ENCODE assay signal across 11 cellular contexts in the genomic region with DNA sequence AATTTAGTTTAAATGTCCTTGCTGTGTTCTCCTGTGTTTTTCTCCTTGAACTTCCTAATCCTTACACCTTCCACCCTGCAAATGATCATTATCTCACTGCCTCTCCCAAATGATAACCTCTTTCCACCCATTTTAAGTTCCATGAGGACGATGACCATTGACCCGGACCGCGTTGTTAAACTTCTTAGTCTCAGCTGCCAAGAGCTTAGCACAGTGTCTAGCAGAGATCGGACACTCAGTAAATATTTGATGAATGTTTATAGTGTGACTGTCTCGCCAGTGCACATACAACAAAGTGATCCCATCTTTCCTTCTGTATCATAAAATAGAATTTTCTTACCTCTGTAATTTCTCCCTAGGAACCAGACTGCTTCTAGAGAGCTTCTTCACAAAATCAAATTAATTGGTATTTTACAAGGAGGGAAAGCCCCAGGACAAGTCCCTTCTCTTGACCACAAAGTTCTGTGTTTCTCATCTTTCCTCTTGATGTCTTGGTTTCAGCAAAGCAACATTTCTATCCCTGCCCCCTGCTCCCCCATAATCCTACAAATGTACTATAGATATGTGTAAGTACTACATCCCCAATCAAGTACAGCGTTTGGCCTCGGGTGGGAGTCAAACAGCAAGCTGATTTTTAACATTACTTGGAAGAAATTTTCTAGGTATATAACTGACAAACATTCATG.
A peak's percentile ranks its signal among the peaks of the same experiment; 100 is the strongest.
DNase-seq lines count a peak whose midpoint lies in the region; ATAC-seq and TF ChIP-seq lines count a peak whose summit lies in the region.
"Had no signal": no experiment of that assay in that cellular context is flagged by ENCODE, and none has a peak within 500 bp of the region (broad histone marks: within the 10 kb centered on the region; RNA-seq: fewer than 3 reads in every experiment).

No MANE protein-coding gene starts in this region.

- H3K36me3 ChIP-seq in left lung: no peaks in the 10 kb centered on the region
- H3K36me3 ChIP-seq: suprapubic skin had no signal

- peaks cover 19% of the 10 kb centered on the region for H3K4me1 Mint-ChIP-seq in chondrocyte (ENCODE audit: low read depth)

- H3K4me3 Mint-ChIP-seq in chondrocyte (ENCODE audit: unreplicated experiment): no peak overlapping the region

- H3K27me3 ChIP-seq in left lung: no peaks in the 10 kb centered on the region
- H3K27me3 ChIP-seq: suprapubic skin had no signal

- peaks cover 0 to 50% of the 10 kb centered on the region in 2 donors for H3K4me1 ChIP-seq in left lung

- in situ Hi-C loops in GM13976 (cut with MboI; ENCODE audit: low sequenced_read_pairs, unreplicated experiment): no loop called here

- DNase-seq in activated CD4-positive, CD25-positive, alpha-beta regulatory T cell (lab: John Stamatoyannopoulos, UW): no peak
- DNase-seq in activated CD4-positive, alpha-beta T cell treated with anti-CD3 and anti-CD28 coated beads, Interleukin-2, amount 50 U/mL, for 48 hours: peak; percentile 19 to 48
- DNase-seq in left lung (no peak), chondrocyte (ENCODE audit: low spot score) (no peak), GM13976 (ENCODE audit: low spot score) (no peak)
- DNase-seq in stimulated activated CD8-positive, alpha-beta memory T cell treated with anti-CD3 and anti-CD28 coated beads, Interleukin-2, amount 100 ng/mL, for 48 hours (ENCODE audit: low read depth in 2 of 2): peak; percentile 13 to 15
- DNase-seq: amniotic stem cell, NCI-H1694 treated with DMSO at 0.1 percent for 48 hours had no signal

- H3K9me3 ChIP-seq in left lung: no peaks in the 10 kb centered on the region
- H3K9me3 ChIP-seq: suprapubic skin had no signal

- no peaks in the 10 kb centered on the region for H3K36me3 Mint-ChIP-seq in chondrocyte (ENCODE audit: low read depth)

- H3K27ac ChIP-seq in left lung: peak overlapping the region in 1 of 2 donors; percentile 23
- H3K27ac ChIP-seq: suprapubic skin had no signal

- no peak overlapping the region for H3K4me3 ChIP-seq in left lung
- H3K4me3 ChIP-seq: suprapubic skin had no signal

- no peak overlapping the region for H3K27ac Mint-ChIP-seq in chondrocyte (ENCODE audit: unreplicated experiment)

- peak; percentile 50 to 67 for ATAC-seq in activated CD4-positive, CD25-positive, alpha-beta regulatory T cell treated with anti-CD3 and anti-CD28 coated beads, Interleukin-2, amount 50 U/mL, for 24 hours
- ATAC-seq in left lung: peak; percentile 9
- ATAC-seq in GM19035 (IDR thresholded peaks at IDR 0.05; ENCODE audit: unreplicated experiment): no peak

- intact Hi-C loops in left lung (cut with DNase I): no loop called here

- no peaks in the 10 kb centered on the region for H3K9me3 Mint-ChIP-seq in chondrocyte (ENCODE audit: low read depth)

- H3K27me3 Mint-ChIP-seq in chondrocyte (ENCODE audit: low read depth): no peaks in the 10 kb centered on the region

- TF ChIP-seq CTCF in left lung (IDR thresholded peaks at IDR 0.05) (no peak), chondrocyte (IDR thresholded peaks at IDR 0.05) (no peak), GM13976 (IDR thresholded peaks at IDR 0.05; ENCODE audit: borderline replicate concordance, control extremely low read depth, extremely low read depth, insufficient read depth, missing control alignments) (no peak)

Comparison
In these comparisons a context has a peak if more than half of its experiments do, and no peak if none do; other contexts are left out.
1. DNase-seq: peak in activated CD4-positive, alpha-beta T cell treated with anti-CD3 and anti-CD28 coated beads, Interleukin-2, amount 50 U/mL, for 48 hours (2 of 2) and stimulated activated CD8-positive, alpha-beta memory T cell treated with anti-CD3 and anti-CD28 coated beads, Interleukin-2, amount 100 ng/mL, for 48 hours (2 of 2); none in activated CD4-positive, CD25-positive, alpha-beta regulatory T cell (0 of 4), left lung (0 of 2), chondrocyte (single experiment) and GM13976 (single experiment).